1 cellular context compared by ENCODE assay signal in the genomic region with DNA sequence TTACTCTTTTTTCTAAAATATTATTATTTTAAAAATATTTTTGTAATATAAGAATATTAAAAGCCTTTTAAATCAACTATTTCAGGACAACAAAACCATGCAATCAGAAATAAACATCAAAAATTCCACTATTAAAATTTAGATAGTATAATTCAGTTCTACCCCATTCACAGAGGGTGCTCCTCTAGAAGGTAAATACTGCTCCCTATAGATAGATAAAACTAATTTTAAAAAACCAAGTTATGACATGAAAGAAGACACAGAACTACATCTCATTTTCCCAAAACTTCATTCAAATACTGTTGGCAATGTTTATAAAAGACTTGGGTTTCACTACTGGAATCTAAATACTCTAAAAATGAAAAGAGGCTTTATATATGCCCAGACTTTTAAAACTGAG.
TF ChIP-seq lines count a peak whose summit lies in the region.

No MANE protein-coding gene starts in this region.

TF ChIP-seq in HCT116, 20 proteins besides CTCF, POLR2A, EP300 and RAD21 (continued from another document):
- TF ChIP-seq, protein P1, sequence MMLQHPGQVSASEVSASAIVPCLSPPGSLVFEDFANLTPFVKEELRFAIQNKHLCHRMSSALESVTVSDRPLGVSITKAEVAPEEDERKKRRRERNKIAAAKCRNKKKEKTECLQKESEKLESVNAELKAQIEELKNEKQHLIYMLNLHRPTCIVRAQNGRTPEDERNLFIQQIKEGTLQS (IDR thresholded peaks at IDR 0.05) = no peak
- no peak for TF ChIP-seq CBX3 (IDR thresholded peaks at IDR 0.05; ENCODE audit: low read depth)
- TF ChIP-seq ELF1 (IDR thresholded peaks at IDR 0.05; ENCODE audit: borderline replicate concordance, low read depth) = no peak
- no peak for TF ChIP-seq CEBPB (IDR thresholded peaks at IDR 0.05; ENCODE audit: low read depth)
- TF ChIP-seq POLR2AphosphoS5 (IDR thresholded peaks at IDR 0.05; ENCODE audit: low read depth, low read length) = no peak
- no peak for TF ChIP-seq SIN3A (IDR thresholded peaks at IDR 0.05; ENCODE audit: low read depth)
- TF ChIP-seq EZH2phosphoT487 (IDR thresholded peaks at IDR 0.05; ENCODE audit: borderline replicate concordance) = no peak
- no peak for TF ChIP-seq YY1 (IDR thresholded peaks at IDR 0.05; ENCODE audit: extremely low read depth, insufficient replicate concordance, low read depth, low read length)
- TF ChIP-seq SP1 (IDR thresholded peaks at IDR 0.05; ENCODE audit: low read depth) = no peak
- no peak for TF ChIP-seq SRF (IDR thresholded peaks at IDR 0.05; ENCODE audit: low read depth)
- TF ChIP-seq, protein P2, sequence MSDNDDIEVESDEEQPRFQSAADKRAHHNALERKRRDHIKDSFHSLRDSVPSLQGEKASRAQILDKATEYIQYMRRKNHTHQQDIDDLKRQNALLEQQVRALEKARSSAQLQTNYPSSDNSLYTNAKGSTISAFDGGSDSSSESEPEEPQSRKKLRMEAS (IDR thresholded peaks at IDR 0.05) = no peak
- no peak for TF ChIP-seq JUND (IDR thresholded peaks at IDR 0.05)
- TF ChIP-seq EGR1 (IDR thresholded peaks at IDR 0.05; ENCODE audit: low read depth) = no peak
- TF ChIP-seq FOSL1 (IDR thresholded peaks at IDR 0.05; ENCODE audit: low read depth) = no peak
- no peak for TF ChIP-seq TCF7L2 (IDR thresholded peaks at IDR 0.05; ENCODE audit: borderline replicate concordance, extremely low read depth, insufficient read depth, insufficient read length)
